In genomic region chr7:155680124-155680523, GRCh38 we compare ENCODE assay signal across 20 cellular contexts.
"Had no signal": no experiment of that assay in that cellular context is flagged by ENCODE, and none has a peak within 500 bp of the region (broad histone marks: within the 10 kb centered on the region; RNA-seq: fewer than 3 reads in every experiment).

No MANE protein-coding gene starts in this region.

- ATAC-seq: activated CD4-positive, CD25-positive, alpha-beta regulatory T cell treated with anti-CD3 and anti-CD28 coated beads, Interleukin-2, amount 50 U/mL, for 24 hours; activated naive CD8-positive, alpha-beta T cell treated with anti-CD3 and anti-CD28 coated beads, Interleukin-2, amount 50 U/mL, for 24 hours; activated T-cell treated with anti-CD3 and anti-CD28 coated beads, Interleukin-2, amount 50 U/mL, for 4 hours; T-cell had no signal

- H3K27me3 Mint-ChIP-seq: activated CD4-positive, alpha-beta memory T cell treated with anti-CD3 and anti-CD28 coated beads for 36 hours; activated naive CD4-positive, alpha-beta T cell treated with anti-CD3 and anti-CD28 coated beads, Interleukin-2, amount 50 U/mL, for 24 hours; activated naive CD8-positive, alpha-beta T cell treated with anti-CD3 and anti-CD28 coated beads, Interleukin-2, amount 50 U/mL, for 24 hours; dendritic cell treated with granulocyte-macrophage colony-stimulating factor and Interleukin-4, amounts not matched to agents 40 ng/mL and 50 ng/mL, for 4 days; naive B cell; T-cell had no signal

- DNase-seq: activated CD4-positive, alpha-beta memory T cell treated with anti-CD3 and anti-CD28 coated beads for 36 hours; activated CD4-positive, alpha-beta T cell treated with anti-CD3 and anti-CD28 coated beads for 48 hours; activated naive CD8-positive, alpha-beta T cell treated with anti-CD3 and anti-CD28 coated beads, Interleukin-2, amount 50 U/mL, for 24 hours; activated T-cell treated with anti-CD3 and anti-CD28 coated beads, Interleukin-2, amount 50 U/mL, for 4 hours; amygdala; central memory CD4-positive, alpha-beta T cell; islet precursor cell; left ventricle myocardium inferior; naive B cell; occipital lobe; psoas muscle; stimulated activated CD4-positive, alpha-beta T cell treated with anti-CD3 and anti-CD28 coated beads, Interleukin-2, amount 100 ng/mL, for 24 hours; stimulated activated naive CD4-positive, alpha-beta T cell treated with Interleukin-2 at 50 U/mL for 16 hours; T-cell had no signal

- H3K9me3 Mint-ChIP-seq: activated CD4-positive, alpha-beta memory T cell treated with anti-CD3 and anti-CD28 coated beads for 36 hours; activated naive CD4-positive, alpha-beta T cell treated with anti-CD3 and anti-CD28 coated beads, Interleukin-2, amount 50 U/mL, for 24 hours; activated naive CD8-positive, alpha-beta T cell treated with anti-CD3 and anti-CD28 coated beads, Interleukin-2, amount 50 U/mL, for 24 hours; activated T-cell treated with anti-CD3 and anti-CD28 coated beads, Interleukin-2, amount 50 U/mL, for 4 hours; activated T-helper 2 cell treated with anti-CD3 and anti-CD28 coated beads, Interferon-gamma antibody, Interleukin-2, Interleukin-4, amounts not matched to agents 10 μg/mL and 5 μg/mL and 100 μg/mL, durations not matched to agents 14 hours and 24 hours and 36 hours; dendritic cell treated with granulocyte-macrophage colony-stimulating factor and Interleukin-4, amounts not matched to agents 40 ng/mL and 50 ng/mL, for 4 days; naive B cell; neural progenitor cell; T-cell; T-helper 2 cell treated with Interferon-gamma antibody and Interleukin-4, amounts not matched to agents 5 μg/mL and 100 μg/mL, for 36 hours had no signal

- H3K27ac Mint-ChIP-seq: activated CD4-positive, alpha-beta memory T cell treated with anti-CD3 and anti-CD28 coated beads for 36 hours; activated naive CD4-positive, alpha-beta T cell treated with anti-CD3 and anti-CD28 coated beads, Interleukin-2, amount 50 U/mL, for 24 hours; activated T-helper 2 cell treated with anti-CD3 and anti-CD28 coated beads, Interferon-gamma antibody, Interleukin-2, Interleukin-4, amounts not matched to agents 10 μg/mL and 5 μg/mL and 100 μg/mL, durations not matched to agents 14 hours and 24 hours and 36 hours; dendritic cell treated with granulocyte-macrophage colony-stimulating factor and Interleukin-4, amounts not matched to agents 40 ng/mL and 50 ng/mL, for 4 days; neural progenitor cell; T-cell; T-helper 2 cell treated with Interferon-gamma antibody and Interleukin-4, amounts not matched to agents 5 μg/mL and 100 μg/mL, for 36 hours had no signal

- H3K4me3 Mint-ChIP-seq: activated CD4-positive, alpha-beta memory T cell treated with anti-CD3 and anti-CD28 coated beads for 36 hours; activated naive CD4-positive, alpha-beta T cell treated with anti-CD3 and anti-CD28 coated beads, Interleukin-2, amount 50 U/mL, for 24 hours; activated naive CD8-positive, alpha-beta T cell treated with anti-CD3 and anti-CD28 coated beads, Interleukin-2, amount 50 U/mL, for 24 hours; activated T-cell treated with anti-CD3 and anti-CD28 coated beads, Interleukin-2, amount 50 U/mL, for 4 hours; dendritic cell treated with granulocyte-macrophage colony-stimulating factor and Interleukin-4, amounts not matched to agents 40 ng/mL and 50 ng/mL, for 4 days; naive B cell; neural progenitor cell; T-cell; T-helper 2 cell treated with Interferon-gamma antibody and Interleukin-4, amounts not matched to agents 5 μg/mL and 100 μg/mL, for 36 hours had no signal
